17 cellular contexts compared by ENCODE assay signal in genomic region chr10:50336140-50336539, GRCh38.
DNase-seq lines count a peak whose midpoint lies in the region; ATAC-seq and TF ChIP-seq lines count a peak whose summit lies in the region.
"Had no signal": no experiment of that assay in that cellular context is flagged by ENCODE, and none has a peak within 500 bp of the region (broad histone marks: within the 10 kb centered on the region; RNA-seq: fewer than 3 reads in every experiment).

No MANE protein-coding gene starts in this region.

- no peak for DNase-seq in T-helper 1 cell
- peak; percentile 90 for DNase-seq in OCI-M1 (lab: John Stamatoyannopoulos, UW)
- DNase-seq in natural killer cell, result no peak
- no peak for DNase-seq in DMS 273 (lab: John Stamatoyannopoulos, UW; ENCODE audit: unreplicated experiment)
- DNase-seq in NCI-H524 treated with DMSO at 0.1 percent for 48 hours (lab: John Stamatoyannopoulos, UW), result no peak
- DNase-seq: activated T-cell treated with anti-CD3 and anti-CD28 coated beads, Interleukin-2, amount 50 U/mL, for 4 hours; amygdala; foreskin melanocyte; left ventricle myocardium superior; NCI-H1694; SHP77 treated with DMSO at 0.1 percent for 48 hours; sigmoid colon; stimulated activated CD4-positive, alpha-beta T cell treated with anti-CD3 and anti-CD28 coated beads, Interleukin-4, amount 100 ng/mL, for 1 hour; thyroid gland had no signal

- H3K9me3 Mint-ChIP-seq in T-helper 1 cell treated with Interleukin-12 subunit alpha and Interleukin-12 subunit beta and Interleukin-4 antibody, amounts not matched to agents 30 μg/mL and 1 μg/mL, for 36 hours, result no peaks in the 10 kb centered on the region
- no peaks in the 10 kb centered on the region for H3K9me3 Mint-ChIP-seq in natural killer cell
- H3K9me3 Mint-ChIP-seq: activated T-cell treated with anti-CD3 and anti-CD28 coated beads, Interleukin-2, amount 50 U/mL, for 4 hours had no signal

- H3K27me3 Mint-ChIP-seq in T-helper 1 cell treated with Interleukin-12 subunit alpha and Interleukin-12 subunit beta and Interleukin-4 antibody, amounts not matched to agents 30 μg/mL and 1 μg/mL, for 36 hours (ENCODE audit: low read depth), result no peaks in the 10 kb centered on the region
- no peaks in the 10 kb centered on the region for H3K27me3 Mint-ChIP-seq in natural killer cell (ENCODE audit: low read depth in 2 of 2)

- H3K27ac Mint-ChIP-seq in T-helper 1 cell treated with Interleukin-12 subunit alpha and Interleukin-12 subunit beta and Interleukin-4 antibody, amounts not matched to agents 30 μg/mL and 1 μg/mL, for 36 hours, result peak overlapping the region; percentile 23
- H3K27ac Mint-ChIP-seq in natural killer cell, result peak overlapping the region in 1 of 2 donors; percentile 27

- ATAC-seq in GM21423 (IDR thresholded peaks at IDR 0.05; ENCODE audit: unreplicated experiment) (peak; percentile 58), natural killer cell (peak; percentile 58 to 79 (median 63)), HG02571 (IDR thresholded peaks at IDR 0.05; ENCODE audit: unreplicated experiment) (no peak)
- ATAC-seq: activated T-cell treated with anti-CD3 and anti-CD28 coated beads, Interleukin-2, amount 50 U/mL, for 4 hours; left ventricle myocardium superior had no signal

- H3K36me3 Mint-ChIP-seq in T-helper 1 cell treated with Interleukin-12 subunit alpha and Interleukin-12 subunit beta and Interleukin-4 antibody, amounts not matched to agents 30 μg/mL and 1 μg/mL, for 36 hours (ENCODE audit: low read depth), result peaks cover 34% of the 10 kb centered on the region
- no peaks in the 10 kb centered on the region for H3K36me3 Mint-ChIP-seq in natural killer cell

- no peak for TF ChIP-seq CTCF in natural killer cell (IDR thresholded peaks at IDR 0.05)

- H3K4me1 Mint-ChIP-seq in T-helper 1 cell treated with Interleukin-12 subunit alpha and Interleukin-12 subunit beta and Interleukin-4 antibody, amounts not matched to agents 30 μg/mL and 1 μg/mL, for 36 hours (ENCODE audit: low read depth), result peaks cover 32% of the 10 kb centered on the region
- peaks cover 23 to 25% of the 10 kb centered on the region in 2 donors for H3K4me1 Mint-ChIP-seq in natural killer cell

- intact Hi-C loops in natural killer cell (cut with micrococcal nuclease), result no loop called here

- H3K4me3 Mint-ChIP-seq in T-helper 1 cell treated with Interleukin-12 subunit alpha and Interleukin-12 subunit beta and Interleukin-4 antibody, amounts not matched to agents 30 μg/mL and 1 μg/mL, for 36 hours, result no peak overlapping the region
- peak overlapping the region; percentile 43 for H3K4me3 Mint-ChIP-seq in natural killer cell
- H3K4me3 Mint-ChIP-seq: activated T-cell treated with anti-CD3 and anti-CD28 coated beads, Interleukin-2, amount 50 U/mL, for 4 hours had no signal
